In genomic region chr2:52572469-52572894, GRCh38 we compare ENCODE assay signal across 23 cellular contexts.
"Had no signal": no experiment of that assay in that cellular context is flagged by ENCODE, and none has a peak within 500 bp of the region (broad histone marks: within the 10 kb centered on the region; RNA-seq: fewer than 3 reads in every experiment).

No MANE protein-coding gene starts in this region.

- H3K27me3 ChIP-seq: Peyer's patch, SJSA1 had no signal

- ATAC-seq: activated T-cell treated with anti-CD3 and anti-CD28 coated beads, Interleukin-2, amount 50 U/mL, for 4 hours; T-cell had no signal

- H3K4me3 Mint-ChIP-seq: activated CD4-positive, alpha-beta memory T cell treated with anti-CD3 and anti-CD28 coated beads for 36 hours; activated CD4-positive, alpha-beta T cell treated with anti-CD3 and anti-CD28 coated beads, Interleukin-2, amount 10 ng/mL, durations not matched to agents 7 days and 5 days; activated naive CD4-positive, alpha-beta T cell treated with anti-CD3 and anti-CD28 coated beads, Interleukin-2, amount 10 ng/mL, durations not matched to agents 7 days and 5 days; activated naive CD8-positive, alpha-beta T cell treated with anti-CD3 and anti-CD28 coated beads for 36 hours; activated T-cell treated with anti-CD3 and anti-CD28 coated beads, Interleukin-2, amount 50 U/mL, for 4 hours; T-cell had no signal

- FAIRE-seq: TTC549 had no signal

- H3K36me3 ChIP-seq: Peyer's patch, SJSA1 had no signal

- H3K27me3 Mint-ChIP-seq: activated CD4-positive, alpha-beta memory T cell treated with anti-CD3 and anti-CD28 coated beads for 36 hours; activated CD4-positive, alpha-beta T cell treated with anti-CD3 and anti-CD28 coated beads, Interleukin-2, amount 10 ng/mL, durations not matched to agents 7 days and 5 days; activated naive CD4-positive, alpha-beta T cell treated with anti-CD3 and anti-CD28 coated beads, Interleukin-2, amount 10 ng/mL, durations not matched to agents 7 days and 5 days; activated naive CD8-positive, alpha-beta T cell treated with anti-CD3 and anti-CD28 coated beads for 36 hours; T-cell had no signal

- H3K36me3 Mint-ChIP-seq: activated CD4-positive, alpha-beta memory T cell treated with anti-CD3 and anti-CD28 coated beads for 36 hours; activated naive CD4-positive, alpha-beta T cell treated with anti-CD3 and anti-CD28 coated beads, Interleukin-2, amount 10 ng/mL, durations not matched to agents 7 days and 5 days; activated naive CD8-positive, alpha-beta T cell treated with anti-CD3 and anti-CD28 coated beads for 36 hours; T-cell had no signal

- H3K27ac ChIP-seq: KMS-11, Peyer's patch, RWPE1, SJSA1 had no signal

- H3K4me1 ChIP-seq: Peyer's patch, SJSA1 had no signal

- DNase-seq: activated CD4-positive, alpha-beta memory T cell treated with anti-CD3 and anti-CD28 coated beads for 36 hours; activated CD4-positive, alpha-beta T cell treated with anti-CD3 and anti-CD28 coated beads, Interleukin-2, amount 10 ng/mL, durations not matched to agents 7 days and 5 days; activated CD4-positive, CD25-positive, alpha-beta regulatory T cell; activated CD8-positive, alpha-beta memory T cell treated with anti-CD3 and anti-CD28 coated beads for 24 hours; activated gamma-delta T cell treated with Interleukin-2 at 50 U/mL for 16 hours; activated naive CD4-positive, alpha-beta T cell treated with anti-CD3 and anti-CD28 coated beads, Interleukin-2, amount 10 ng/mL, durations not matched to agents 7 days and 5 days; activated naive CD8-positive, alpha-beta T cell treated with anti-CD3 and anti-CD28 coated beads for 36 hours; activated T-cell treated with anti-CD3 and anti-CD28 coated beads, Interleukin-2, amount 50 U/mL, for 4 hours; NCI-H1092 treated with DMSO at 0.1 percent for 48 hours; NCI-H1417 treated with DMSO at 0.1 percent for 48 hours; NCI-H1694 treated with DMSO at 0.1 percent for 48 hours; NCI-H2029 treated with DMSO at 0.1 percent for 48 hours; NCI-H510A treated with DMSO at 0.1 percent for 48 hours; NCI-H69; SHP77; T-cell; T-helper 2 cell; T1000 had no signal

- H3K9ac ChIP-seq: KMS-11 had no signal

- H3K27ac Mint-ChIP-seq: activated CD4-positive, alpha-beta memory T cell treated with anti-CD3 and anti-CD28 coated beads for 36 hours; activated CD4-positive, alpha-beta T cell treated with anti-CD3 and anti-CD28 coated beads, Interleukin-2, amount 10 ng/mL, durations not matched to agents 7 days and 5 days; activated naive CD4-positive, alpha-beta T cell treated with anti-CD3 and anti-CD28 coated beads, Interleukin-2, amount 10 ng/mL, durations not matched to agents 7 days and 5 days; activated naive CD8-positive, alpha-beta T cell treated with anti-CD3 and anti-CD28 coated beads for 36 hours; T-cell had no signal

- H3K4me3 ChIP-seq: Peyer's patch, SJSA1 had no signal

- H3K4me1 Mint-ChIP-seq: activated CD4-positive, alpha-beta T cell treated with anti-CD3 and anti-CD28 coated beads, Interleukin-2, amount 10 ng/mL, durations not matched to agents 7 days and 5 days; activated naive CD4-positive, alpha-beta T cell treated with anti-CD3 and anti-CD28 coated beads, Interleukin-2, amount 10 ng/mL, durations not matched to agents 7 days and 5 days; activated naive CD8-positive, alpha-beta T cell treated with anti-CD3 and anti-CD28 coated beads for 36 hours; T-cell had no signal
